In genomic region chr1:30718636-30719405, GRCh38 we compare ENCODE assay signal across 1 cellular context.
TF ChIP-seq lines count a peak whose summit lies in the region.

No MANE protein-coding gene starts in this region.

TF ChIP-seq in HepG2, 621 proteins besides CTCF, POLR2A, EP300 and RAD21 (continued from another document and continues in another):
- TF ChIP-seq MTF2 (CRISPR knock-in tag; IDR thresholded peaks at IDR 0.05; ENCODE audit: borderline replicate concordance) (no peak), ZNF775 (CRISPR knock-in tag; IDR thresholded peaks at IDR 0.05; ENCODE audit: borderline replicate concordance) (peak; percentile 80; the same call in 1 of the 2 replicates), ZNF562 (CRISPR knock-in tag; IDR thresholded peaks at IDR 0.05; ENCODE audit: borderline replicate concordance) (no peak), ZNF326 (CRISPR knock-in tag; IDR thresholded peaks at IDR 0.05; ENCODE audit: borderline replicate concordance) (no peak), RBFOX2 (IDR thresholded peaks at IDR 0.05; ENCODE audit: low read depth, low read length) (peak; percentile 76), ZNF570 (CRISPR knock-in tag; IDR thresholded peaks at IDR 0.05; ENCODE audit: borderline replicate concordance) (no peak), MNT (IDR thresholded peaks at IDR 0.05) (no peak), ZNF691 (CRISPR knock-in tag; IDR thresholded peaks at IDR 0.05; ENCODE audit: borderline replicate concordance, low read depth) (no peak; the same call in 1 of the 2 replicates), EED (CRISPR knock-in tag; IDR thresholded peaks at IDR 0.05) (peak; percentile 89), ZNF816 (CRISPR knock-in tag; IDR thresholded peaks at IDR 0.05; ENCODE audit: borderline replicate concordance) (peak; percentile 64; the same call in 1 of the 2 replicates), SOX6 (IDR thresholded peaks at IDR 0.05) (no peak), SOX6 (CRISPR knock-in tag; IDR thresholded peaks at IDR 0.05) (peak; percentile 53; the same call in 1 of the 2 replicates), ZC3H13 (CRISPR knock-in tag; IDR thresholded peaks at IDR 0.05) (0 out of 2 replicates have a peak, but pooled peaks have one; percentile 38), ZNF569 (CRISPR knock-in tag; IDR thresholded peaks at IDR 0.05; ENCODE audit: borderline replicate concordance) (no peak), ZNF367 (CRISPR knock-in tag; IDR thresholded peaks at IDR 0.05; ENCODE audit: borderline replicate concordance) (peak; percentile 68; the same call in 1 of the 2 replicates), ZNF737 (CRISPR knock-in tag; IDR thresholded peaks at IDR 0.05; ENCODE audit: borderline replicate concordance) (no peak), ZNF644 (CRISPR knock-in tag; IDR thresholded peaks at IDR 0.05; ENCODE audit: low read depth) (no peak), MBD4 (IDR thresholded peaks at IDR 0.05; ENCODE audit: borderline replicate concordance, low read length) (no peak), NFRKB (IDR thresholded peaks at IDR 0.05) (no peak), FOXK2 (IDR thresholded peaks at IDR 0.05) (no peak), HOXD1 (CRISPR knock-in tag; IDR thresholded peaks at IDR 0.05) (no peak), ZNF446 (CRISPR knock-in tag; IDR thresholded peaks at IDR 0.05) (no peak), U2AF1 (optimal IDR thresholded peaks at IDR 0.05; ENCODE audit: low read depth, low read length) (peak; percentile 43), ZNF335 (CRISPR knock-in tag; IDR thresholded peaks at IDR 0.05) (0 out of 2 replicates have a peak, but pooled peaks have one; percentile 30), YY1 (IDR thresholded peaks at IDR 0.05; ENCODE audit: insufficient read depth, insufficient replicate concordance, low read depth, low read length) (no peak), ZSCAN12 (CRISPR knock-in tag; IDR thresholded peaks at IDR 0.05) (0 out of 2 replicates have a peak, but pooled peaks have one; percentile 68), HMG20B (CRISPR knock-in tag; conservative IDR thresholded peaks at IDR 0.05) (no peak), TCF7L2 (IDR thresholded peaks at IDR 0.05; ENCODE audit: low read depth, low read length) (no peak), ZFP90 (CRISPR knock-in tag; IDR thresholded peaks at IDR 0.05; ENCODE audit: borderline replicate concordance) (peak; percentile 91), DMAP1 (CRISPR knock-in tag; IDR thresholded peaks at IDR 0.05) (peak; percentile 52; the same call in 1 of the 2 replicates), ZNF772 (CRISPR knock-in tag; IDR thresholded peaks at IDR 0.05) (0 out of 2 replicates have a peak, but pooled peaks have one; percentile 27), SMAD3 (CRISPR knock-in tag; IDR thresholded peaks at IDR 0.05) (peak; percentile 7; the same call in 1 of the 2 replicates), ARNT (IDR thresholded peaks at IDR 0.05) (no peak), ZNF121 (CRISPR knock-in tag; IDR thresholded peaks at IDR 0.05) (no peak), MAFK (conservative IDR thresholded peaks at IDR 0.05 in 1 of 2, IDR thresholded peaks at IDR 0.05 in 1 of 2; ENCODE audit: low read length in 2 of 2) (no peak), KMT2B (CRISPR knock-in tag; IDR thresholded peaks at IDR 0.05) (peak; percentile 39; the same call in 1 of the 2 replicates), ZNF770 (CRISPR knock-in tag; IDR thresholded peaks at IDR 0.05) (peak; percentile 67), ZNF878 (CRISPR knock-in tag; IDR thresholded peaks at IDR 0.05) (peak; percentile 61; the same call in 1 of the 2 replicates), BHLHE40 (IDR thresholded peaks at IDR 0.05; ENCODE audit: low read length) (0 out of 2 replicates have a peak, but pooled peaks have one; percentile 14), KLF6 (CRISPR knock-in tag; IDR thresholded peaks at IDR 0.05) (peak; percentile 28; the same call in 1 of the 2 replicates), ELF1 (CRISPR knock-in tag; IDR thresholded peaks at IDR 0.05) (peak; percentile 84), SP5 (CRISPR knock-in tag; IDR thresholded peaks at IDR 0.05; ENCODE audit: borderline replicate concordance, low read depth) (no peak; the same call in 1 of the 2 replicates), ZFP37 (CRISPR knock-in tag; IDR thresholded peaks at IDR 0.05; ENCODE audit: borderline replicate concordance) (peak; percentile 61; the same call in 1 of the 2 replicates), DDIT3 (CRISPR knock-in tag; IDR thresholded peaks at IDR 0.05) (no peak), ZNF232 (CRISPR knock-in tag; IDR thresholded peaks at IDR 0.05; ENCODE audit: borderline replicate concordance) (peak; percentile 85), LBX2 (CRISPR knock-in tag; IDR thresholded peaks at IDR 0.05; ENCODE audit: borderline replicate concordance) (peak; percentile 47; the same call in 1 of the 2 replicates), CHCHD3 (CRISPR knock-in tag; IDR thresholded peaks at IDR 0.05) (no peak), DBP (CRISPR knock-in tag; IDR thresholded peaks at IDR 0.05; ENCODE audit: not compliant biosample characterization) (peak; percentile 72), ZNF790 (CRISPR knock-in tag; IDR thresholded peaks at IDR 0.05; ENCODE audit: borderline replicate concordance) (0 out of 2 replicates have a peak, but pooled peaks have one; percentile 47)
- TF ChIP-seq, protein P1, sequence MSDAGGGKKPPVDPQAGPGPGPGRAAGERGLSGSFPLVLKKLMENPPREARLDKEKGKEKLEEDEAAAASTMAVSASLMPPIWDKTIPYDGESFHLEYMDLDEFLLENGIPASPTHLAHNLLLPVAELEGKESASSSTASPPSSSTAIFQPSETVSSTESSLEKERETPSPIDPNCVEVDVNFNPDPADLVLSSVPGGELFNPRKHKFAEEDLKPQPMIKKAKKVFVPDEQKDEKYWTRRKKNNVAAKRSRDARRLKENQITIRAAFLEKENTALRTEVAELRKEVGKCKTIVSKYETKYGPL (CRISPR knock-in tag; IDR thresholded peaks at IDR 0.05), result peak; percentile 74; the same call in 1 of the 2 replicates
- TF ChIP-seq, protein P2, sequence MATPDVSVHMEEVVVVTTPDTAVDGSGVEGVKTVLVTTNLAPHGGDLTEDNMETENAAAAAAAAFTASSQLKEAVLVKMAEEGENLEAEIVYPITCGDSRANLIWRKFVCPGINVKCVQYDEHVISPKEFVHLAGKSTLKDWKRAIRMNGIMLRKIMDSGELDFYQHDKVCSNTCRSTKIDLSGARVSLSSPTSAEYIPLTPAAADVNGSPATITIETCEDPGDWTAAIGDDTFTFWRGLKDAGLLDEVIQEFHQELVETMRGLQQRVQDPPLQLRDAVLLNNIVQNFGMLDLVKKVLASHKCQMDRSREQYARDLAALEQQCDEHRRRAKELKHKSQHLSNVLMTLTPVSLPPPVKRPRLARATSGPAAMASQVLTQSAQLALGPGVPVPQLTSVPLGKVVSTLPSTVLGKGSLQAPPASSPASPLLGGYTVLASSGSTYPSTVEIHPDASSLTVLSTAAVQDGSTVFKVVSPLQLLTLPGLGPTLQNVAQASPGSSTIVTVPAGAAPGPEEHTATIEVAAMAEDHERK (CRISPR knock-in tag; IDR thresholded peaks at IDR 0.05; ENCODE audit: low read depth), result no peak; the same call in 1 of the 2 replicates
- TF ChIP-seq, protein P3, sequence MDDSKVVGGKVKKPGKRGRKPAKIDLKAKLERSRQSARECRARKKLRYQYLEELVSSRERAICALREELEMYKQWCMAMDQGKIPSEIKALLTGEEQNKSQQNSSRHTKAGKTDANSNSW (CRISPR knock-in tag; IDR thresholded peaks at IDR 0.05; ENCODE audit: borderline replicate concordance), result peak; percentile 88; the same call in 1 of the 2 replicates
- TF ChIP-seq, protein P4, sequence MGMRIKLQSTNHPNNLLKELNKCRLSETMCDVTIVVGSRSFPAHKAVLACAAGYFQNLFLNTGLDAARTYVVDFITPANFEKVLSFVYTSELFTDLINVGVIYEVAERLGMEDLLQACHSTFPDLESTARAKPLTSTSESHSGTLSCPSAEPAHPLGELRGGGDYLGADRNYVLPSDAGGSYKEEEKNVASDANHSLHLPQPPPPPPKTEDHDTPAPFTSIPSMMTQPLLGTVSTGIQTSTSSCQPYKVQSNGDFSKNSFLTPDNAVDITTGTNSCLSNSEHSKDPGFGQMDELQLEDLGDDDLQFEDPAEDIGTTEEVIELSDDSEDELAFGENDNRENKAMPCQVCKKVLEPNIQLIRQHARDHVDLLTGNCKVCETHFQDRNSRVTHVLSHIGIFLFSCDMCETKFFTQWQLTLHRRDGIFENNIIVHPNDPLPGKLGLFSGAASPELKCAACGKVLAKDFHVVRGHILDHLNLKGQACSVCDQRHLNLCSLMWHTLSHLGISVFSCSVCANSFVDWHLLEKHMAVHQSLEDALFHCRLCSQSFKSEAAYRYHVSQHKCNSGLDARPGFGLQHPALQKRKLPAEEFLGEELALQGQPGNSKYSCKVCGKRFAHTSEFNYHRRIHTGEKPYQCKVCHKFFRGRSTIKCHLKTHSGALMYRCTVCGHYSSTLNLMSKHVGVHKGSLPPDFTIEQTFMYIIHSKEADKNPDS (CRISPR knock-in tag; IDR thresholded peaks at IDR 0.05), result no peak
- TF ChIP-seq, protein P5, sequence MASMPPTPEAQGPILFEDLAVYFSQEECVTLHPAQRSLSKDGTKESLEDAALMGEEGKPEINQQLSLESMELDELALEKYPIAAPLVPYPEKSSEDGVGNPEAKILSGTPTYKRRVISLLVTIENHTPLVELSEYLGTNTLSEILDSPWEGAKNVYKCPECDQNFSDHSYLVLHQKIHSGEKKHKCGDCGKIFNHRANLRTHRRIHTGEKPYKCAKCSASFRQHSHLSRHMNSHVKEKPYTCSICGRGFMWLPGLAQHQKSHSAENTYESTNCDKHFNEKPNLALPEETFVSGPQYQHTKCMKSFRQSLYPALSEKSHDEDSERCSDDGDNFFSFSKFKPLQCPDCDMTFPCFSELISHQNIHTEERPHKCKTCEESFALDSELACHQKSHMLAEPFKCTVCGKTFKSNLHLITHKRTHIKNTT (CRISPR knock-in tag; IDR thresholded peaks at IDR 0.05), result no peak
- TF ChIP-seq, protein P6, sequence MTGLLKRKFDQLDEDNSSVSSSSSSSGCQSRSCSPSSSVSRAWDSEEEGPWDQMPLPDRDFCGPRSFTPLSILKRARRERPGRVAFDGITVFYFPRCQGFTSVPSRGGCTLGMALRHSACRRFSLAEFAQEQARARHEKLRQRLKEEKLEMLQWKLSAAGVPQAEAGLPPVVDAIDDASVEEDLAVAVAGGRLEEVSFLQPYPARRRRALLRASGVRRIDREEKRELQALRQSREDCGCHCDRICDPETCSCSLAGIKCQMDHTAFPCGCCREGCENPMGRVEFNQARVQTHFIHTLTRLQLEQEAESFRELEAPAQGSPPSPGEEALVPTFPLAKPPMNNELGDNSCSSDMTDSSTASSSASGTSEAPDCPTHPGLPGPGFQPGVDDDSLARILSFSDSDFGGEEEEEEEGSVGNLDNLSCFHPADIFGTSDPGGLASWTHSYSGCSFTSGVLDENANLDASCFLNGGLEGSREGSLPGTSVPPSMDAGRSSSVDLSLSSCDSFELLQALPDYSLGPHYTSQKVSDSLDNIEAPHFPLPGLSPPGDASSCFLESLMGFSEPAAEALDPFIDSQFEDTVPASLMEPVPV (CRISPR knock-in tag; IDR thresholded peaks at IDR 0.05), result peak; percentile 61; the same call in 1 of the 2 replicates
